In the genomic region with DNA sequence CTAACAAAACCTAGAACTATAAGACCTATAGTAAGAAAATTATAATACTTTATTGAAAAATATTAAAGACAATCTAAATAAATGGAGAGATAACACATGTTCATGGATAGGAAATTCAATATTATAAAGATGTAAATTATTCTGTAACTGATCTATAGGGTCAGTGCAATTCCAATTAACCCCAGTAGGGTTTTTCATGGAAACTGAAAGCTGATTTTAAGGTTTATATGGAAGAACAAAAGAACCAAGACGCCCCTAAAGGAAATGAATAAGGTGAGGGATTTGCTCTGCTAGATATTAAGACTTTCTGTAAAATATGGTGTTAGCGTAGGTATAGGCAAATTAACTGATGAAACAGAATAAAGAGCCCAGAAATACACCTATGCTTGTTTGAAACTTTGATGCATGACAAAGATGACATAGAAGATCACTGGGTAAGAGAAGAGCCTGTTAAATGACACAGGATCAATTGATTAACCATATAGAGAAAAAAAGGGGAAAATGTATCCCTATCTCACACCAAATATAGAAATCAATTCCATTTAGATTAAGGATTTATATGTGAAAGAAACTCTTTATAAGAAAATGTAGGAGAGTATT, we compare ENCODE assay signal across 12 cellular contexts. TPM values are rescaled to one million over a fixed set of nuclear protein-coding genes. Genes with fewer than 3 reads are reported as not detected.
DNase-seq lines count a peak whose midpoint lies in the region; ATAC-seq, FAIRE-seq and TF ChIP-seq lines count a peak whose summit lies in the region.
"Had no signal": no experiment of that assay in that cellular context is flagged by ENCODE, and none has a peak within 500 bp of the region (broad histone marks: within the 10 kb centered on the region; RNA-seq: fewer than 3 reads in every experiment).

No MANE protein-coding gene starts in this region.

- no peaks in the 10 kb centered on the region for H3K36me3 ChIP-seq in cardiac muscle cell
- no peaks in the 10 kb centered on the region for H3K36me3 ChIP-seq in endothelial cell of umbilical vein (ENCODE audit: control insufficient read depth in 2 of 2, extremely low read depth in 1 of 2, insufficient read depth in 2 of 2, low read length in 2 of 2)
- H3K36me3 ChIP-seq: breast epithelium had no signal

- no peak overlapping the region for H3K4me3 ChIP-seq in cardiac muscle cell
- peak overlapping the region in 1 of 3 experiments; percentile 72 for H3K4me3 ChIP-seq in endothelial cell of umbilical vein (replicated peaks in 1 of 3; ENCODE audit: insufficient read depth in 1 of 3, low read depth in 1 of 3, low read length in 3 of 3)
- H3K4me3 ChIP-seq: breast epithelium had no signal

- H3K79me2 ChIP-seq in endothelial cell of umbilical vein (ENCODE audit: control insufficient read depth, insufficient read depth, low read length) = peaks cover 52% of the 10 kb centered on the region

- TF ChIP-seq CTCF in cardiac muscle cell (IDR thresholded peaks at IDR 0.05; ENCODE audit: low read depth, low read length) (peak; percentile 19), endothelial cell of umbilical vein (IDR thresholded peaks at IDR 0.05; ENCODE audit: extremely low read depth in 1 of 2, insufficient read depth in 1 of 2, low read depth in 1 of 2, low read length in 2 of 2) (peak; percentile 8 to 23), subcutaneous adipose tissue (IDR thresholded peaks at IDR 0.05; ENCODE audit: low read depth) (peak; percentile 41)

- H4K20me1 ChIP-seq in endothelial cell of umbilical vein (replicated peaks; ENCODE audit: control insufficient read depth, extremely low read depth, insufficient read depth, low read length) = no peaks in the 10 kb centered on the region

- CTCF ChIA-PET in endothelial cell of umbilical vein (lab: Charles Lee) = interaction anchor here (1.0 to 7.9 kb wide), 14 partner anchors 8 to 265 kb away, joined by 3 to 140 read pairs (median 10); a partner anchor contains a TSS

- TSS peak; percentile 15 for BruUV-seq in endothelial cell of umbilical vein (replicated peaks; lab: Mats Ljungman, UMichigan)

- H3K27ac ChIP-seq in cardiac muscle cell (no peak overlapping the region), endothelial cell of umbilical vein (ENCODE audit: insufficient read depth, low read depth, low read length) (peak overlapping the region; percentile 90)
- H3K27ac ChIP-seq: breast epithelium had no signal

- DNase-seq in cardiac muscle cell (ENCODE audit: low read depth in 1 of 2, low spot score in 1 of 2) (no peak), left ventricle myocardium superior (no peak), OCI-M1 (lab: John Stamatoyannopoulos, UW) (peak; percentile 56), endothelial cell of umbilical vein (ENCODE audit: low read depth, low spot score) (peak; percentile 43), amygdala (lab: John Stamatoyannopoulos, UW) (no peak), EL (no peak)
- DNase-seq: NCI-H510A, occipital lobe had no signal

- H3K9ac ChIP-seq in endothelial cell of umbilical vein (replicated peaks; ENCODE audit: extremely low read depth, insufficient read depth, low read length) = peak overlapping the region; percentile 80

- dilution Hi-C loops in endothelial cell of umbilical vein (cut with MboI; ENCODE audit: extremely low pct_ligation_motif_present, low sequenced_read_pairs) = no loop called here

- H3K9me3 ChIP-seq in cardiac muscle cell (ENCODE audit: low read depth) (no peaks in the 10 kb centered on the region), endothelial cell of umbilical vein (replicated peaks; ENCODE audit: control insufficient read depth, insufficient read depth, low read length) (no peaks in the 10 kb centered on the region)
- H3K9me3 ChIP-seq: breast epithelium had no signal

- H2AFZ ChIP-seq in endothelial cell of umbilical vein (ENCODE audit: low read depth, low read length) = no peak overlapping the region

- H3K4me1 ChIP-seq in cardiac muscle cell (ENCODE audit: low read depth) (no peaks in the 10 kb centered on the region), endothelial cell of umbilical vein (ENCODE audit: control insufficient read depth, extremely low read depth, insufficient read depth, low read length) (peaks cover 59% of the 10 kb centered on the region)
- H3K4me1 ChIP-seq: breast epithelium had no signal

- FAIRE-seq in endothelial cell of umbilical vein (lab: Jason Lieb, UNC) = no peak

- POLR2A ChIA-PET in endothelial cell of umbilical vein (lab: Charles Lee) = interaction anchor here (0.6 to 3.1 kb wide), 3 partner anchors 8 to 18 kb away, joined by 3 to 32 read pairs (median 8); no protein-coding TSS in a partner anchor

- peak overlapping the region; percentile 93 for H3K4me2 ChIP-seq in endothelial cell of umbilical vein (ENCODE audit: insufficient read depth, low read length)

- ATAC-seq in left ventricle myocardium superior (no peak), GM18498 (IDR thresholded peaks at IDR 0.05; ENCODE audit: unreplicated experiment) (no peak)

- intact Hi-C loops in left ventricle myocardium superior (cut with micrococcal nuclease) = no loop called here
- intact Hi-C loops in endothelial cell of umbilical vein (cut with micrococcal nuclease) = loop anchor here (5.0 kb wide), 1 partner anchor 395 kb away; no protein-coding TSS in a partner anchor

- no peak for TF ChIP-seq POLR2A in endothelial cell of umbilical vein (IDR thresholded peaks at IDR 0.05; ENCODE audit: low read depth, low read length)

- H3K27me3 ChIP-seq in cardiac muscle cell (no peaks in the 10 kb centered on the region), endothelial cell of umbilical vein (ENCODE audit: control insufficient read depth in 2 of 2, insufficient read depth in 2 of 2, low read length in 2 of 2) (no peaks in the 10 kb centered on the region)
- H3K27me3 ChIP-seq: breast epithelium had no signal

- no peaks in the 10 kb centered on the region for H3K9me1 ChIP-seq in endothelial cell of umbilical vein (replicated peaks; ENCODE audit: control insufficient read depth, extremely low read depth, insufficient read depth, low read length)

TF ChIP-seq in endothelial cell of umbilical vein, 7 proteins besides CTCF, POLR2A, EP300 and RAD21:
- TF ChIP-seq GATA2 (IDR thresholded peaks at IDR 0.05; ENCODE audit: insufficient read depth, insufficient read length, low read depth, low read length) = no peak
- TF ChIP-seq JUN (IDR thresholded peaks at IDR 0.05; ENCODE audit: borderline replicate concordance, insufficient read depth, insufficient read length, low read depth) = no peak
- no peak for TF ChIP-seq MYC (IDR thresholded peaks at IDR 0.05; ENCODE audit: low read depth, low read length)
- TF ChIP-seq, protein P1, sequence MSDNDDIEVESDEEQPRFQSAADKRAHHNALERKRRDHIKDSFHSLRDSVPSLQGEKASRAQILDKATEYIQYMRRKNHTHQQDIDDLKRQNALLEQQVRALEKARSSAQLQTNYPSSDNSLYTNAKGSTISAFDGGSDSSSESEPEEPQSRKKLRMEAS (IDR thresholded peaks at IDR 0.05; ENCODE audit: insufficient read depth, insufficient read length) = no peak
- TF ChIP-seq EZH2 (IDR thresholded peaks at IDR 0.05; ENCODE audit: borderline replicate concordance, low read depth, low read length, severe bottlenecking) = no peak
- no peak for TF ChIP-seq POLR2AphosphoS5 (IDR thresholded peaks at IDR 0.05; ENCODE audit: insufficient read depth, low read depth, low read length)
- TF ChIP-seq FOS (IDR thresholded peaks at IDR 0.05; ENCODE audit: borderline replicate concordance, insufficient read depth, low read length) = no peak

RNA-seq across cellular contexts. Expression of a gene that starts 3.0 kb away (rescaled TPM):
- total RNA-seq in cardiac muscle cell = not detected in 2 replicates
- 1.1 and 2.3 TPM in 2 replicates for polyA plus RNA-seq in cardiac muscle cell
- 30.6 TPM for total RNA-seq in left ventricle myocardium superior
- 514 and 586 TPM in 2 replicates for total RNA-seq in endothelial cell of umbilical vein
- polyA plus RNA-seq in endothelial cell of umbilical vein = 2,377 and 2,759 TPM in 2 replicates
- 1,397 and 1,487 TPM in 2 replicates for polyA plus RNA-seq in endothelial cell of umbilical vein (2011; cell fraction: cytosol; rRNA removed)
- 644 and 716 TPM in 2 replicates for polyA plus RNA-seq in endothelial cell of umbilical vein (2011; cell fraction: nucleus; rRNA removed)
- 616 and 790 TPM in 2 replicates for polyA plus RNA-seq in endothelial cell of umbilical vein (2012)
- polyA minus RNA-seq in endothelial cell of umbilical vein = 1,340 and 1,357 TPM in 2 replicates
- polyA minus RNA-seq in endothelial cell of umbilical vein (2011; cell fraction: cytosol; rRNA and poly(A)+ RNA removed) = not detected
- 203 and 216 TPM in 2 replicates for polyA minus RNA-seq in endothelial cell of umbilical vein (2011; cell fraction: nucleus; rRNA and poly(A)+ RNA removed)
- total RNA-seq in subcutaneous adipose tissue = 10 to 100 TPM; 45.6 to 92.1 (median 69.8) TPM

RNA-seq across cellular contexts. Expression of a gene that starts 19.3 kb away (rescaled TPM):
- total RNA-seq in cardiac muscle cell = 2.9 and 3.6 TPM in 2 replicates
- polyA plus RNA-seq in cardiac muscle cell = 1.7 and 4.9 TPM in 2 replicates
- 0.20 TPM for total RNA-seq in left ventricle myocardium superior
- 0.78 and 1.2 TPM in 2 replicates for total RNA-seq in endothelial cell of umbilical vein
- polyA plus RNA-seq in endothelial cell of umbilical vein = 0.39 and 0.60 TPM in 2 replicates
- polyA plus RNA-seq in endothelial cell of umbilical vein (2011; cell fraction: cytosol; rRNA removed) = 0.22 and 0.25 TPM in 2 replicates
- polyA plus RNA-seq in endothelial cell of umbilical vein (2011; cell fraction: nucleus; rRNA removed) = 1.1 TPM in 2 replicates
- 27.6 and 50.2 TPM in 2 replicates for polyA plus RNA-seq in endothelial cell of umbilical vein (2012)
- 0.40 and 0.46 TPM in 2 replicates for polyA minus RNA-seq in endothelial cell of umbilical vein
- polyA minus RNA-seq in endothelial cell of umbilical vein (2011; cell fraction: cytosol; rRNA and poly(A)+ RNA removed) = not detected
- 0.53 and 0.77 TPM in 2 replicates for polyA minus RNA-seq in endothelial cell of umbilical vein (2011; cell fraction: nucleus; rRNA and poly(A)+ RNA removed)
- under 1 TPM in 3 of 4 donors, not detected in 1; 0.17 to 0.82 (median 0.57) TPM for total RNA-seq in subcutaneous adipose tissue

RNA-seq across cellular contexts. Expression of a gene that starts 44.8 kb away (rescaled TPM):
- total RNA-seq in cardiac muscle cell = 0.63 and 0.78 TPM in 2 replicates
- polyA plus RNA-seq in cardiac muscle cell = 0.49 TPM in 1 of 2 replicates, not detected in the other
- 0.32 TPM for total RNA-seq in left ventricle myocardium superior
- total RNA-seq in endothelial cell of umbilical vein = 0.40 TPM in 1 of 2 replicates, not detected in the other
- 0.01 and 0.02 TPM in 2 replicates for polyA plus RNA-seq in endothelial cell of umbilical vein
- 0.06 and 0.11 TPM in 2 replicates for polyA plus RNA-seq in endothelial cell of umbilical vein (2011; cell fraction: cytosol; rRNA removed)
- 0.08 and 0.20 TPM in 2 replicates for polyA plus RNA-seq in endothelial cell of umbilical vein (2011; cell fraction: nucleus; rRNA removed)
- 0.04 and 0.13 TPM in 2 replicates for polyA plus RNA-seq in endothelial cell of umbilical vein (2012)
- polyA minus RNA-seq in endothelial cell of umbilical vein = 0.07 TPM in 1 of 2 replicates, not detected in the other
- 0.51 TPM for polyA minus RNA-seq in endothelial cell of umbilical vein (2011; cell fraction: cytosol; rRNA and poly(A)+ RNA removed)
- polyA minus RNA-seq in endothelial cell of umbilical vein (2011; cell fraction: nucleus; rRNA and poly(A)+ RNA removed) = 0.10 TPM in 1 of 2 replicates, not detected in the other
- 10 to 100 TPM in 2 of 4 donors, 1 to 10 TPM in 2; 6.2 to 43.3 (median 18.1) TPM for total RNA-seq in subcutaneous adipose tissue
- total RNA-seq: HT-29, occipital lobe had no signal

Comparison
In these comparisons a context has a peak if more than half of its experiments do, and no peak if none do; other contexts are left out.
1. RNA of a gene that starts 3.0 kb away (total RNA-seq): 514 to 586 TPM in endothelial cell of umbilical vein, 45.6 to 92.1 TPM in subcutaneous adipose tissue and 30.6 TPM in left ventricle myocardium superior (single experiment); not detected in cardiac muscle cell; every median in the first group is over 10 times any median in the second.
2. DNase-seq: peak in OCI-M1 (single experiment) and endothelial cell of umbilical vein (single experiment); none in cardiac muscle cell (0 of 2), left ventricle myocardium superior (single experiment), amygdala (0 of 56) and EL (single experiment).
3. Peak in every context shown above with its lines, with median percentiles within 50 percentile points of each other: CTCF ChIP-seq.